ENCODE assay signal across 8 cellular contexts in genomic region chr11:113991170-113991569, GRCh38. TPM values are rescaled to one million over a fixed set of nuclear protein-coding genes. Genes with fewer than 3 reads are reported as not detected.
DNase-seq lines count a peak whose midpoint lies in the region; ATAC-seq and TF ChIP-seq lines count a peak whose summit lies in the region.

No MANE protein-coding gene starts in this region.

- no peaks in the 10 kb centered on the region for H3F3A ChIP-seq in PC-3 (ENCODE audit: low read length, unreplicated experiment)

- no peak overlapping the region for H2BK120ac ChIP-seq in neuronal stem cell (ENCODE audit: low read depth, low read length)

- H2AK5ac ChIP-seq in neuronal stem cell (ENCODE audit: low read depth, low read length): no peak overlapping the region

- H3K27me3 ChIP-seq in PC-3 (ENCODE audit: low read length) (peaks cover 13% of the 10 kb centered on the region), neuronal stem cell (ENCODE audit: control insufficient read depth in 3 of 3, insufficient read depth in 3 of 3, low read depth in 1 of 3, low read length in 3 of 3) (peaks cover 0 to 11% (median 0%) of the 10 kb centered on the region in 3 experiments), esophagus muscularis mucosa (peaks cover 0 to 86% (median 5%) of the 10 kb centered on the region in 4 donors)

- H3K79me1 ChIP-seq in neuronal stem cell (ENCODE audit: low read depth, low read length): no peaks in the 10 kb centered on the region

- CTCF ChIA-PET in PC-3 (lab: Charles Lee): no interaction called here

- H3K27ac ChIP-seq in PC-3 (ENCODE audit: low read length): no peak overlapping the region
- no peak overlapping the region for H3K27ac ChIP-seq in neuronal stem cell (replicated peaks; ENCODE audit: low read length)
- no peak overlapping the region for H3K27ac ChIP-seq in esophagus muscularis mucosa (replicated peaks in 1 of 4)

- no CpG with 5 or more reads among the region's 4 CpGs for WGBS in neuronal stem cell (ENCODE audit: extremely low coverage in 2 of 2, insufficient read length in 2 of 2, insufficient replicate concordance in 1 of 2), 2 donors
- 4% methylated on average over 4 of the region's 4 CpGs for WGBS in esophagus muscularis mucosa

- no peak for ATAC-seq in PC-3
- ATAC-seq in HG02981 (IDR thresholded peaks at IDR 0.05; ENCODE audit: unreplicated experiment): no peak

- H4K20me1 ChIP-seq in PC-3 (ENCODE audit: low read length): no peaks in the 10 kb centered on the region

- no peak overlapping the region for H2BK5ac ChIP-seq in neuronal stem cell (ENCODE audit: low read length)

- H3K79me2 ChIP-seq in PC-3 (ENCODE audit: low read length): no peaks in the 10 kb centered on the region

- no TSS peak for BruUV-seq in PC-3 (replicated peaks; lab: Mats Ljungman, UMichigan)

- TF ChIP-seq POLR2A in erythroblast (IDR thresholded peaks at IDR 0.05; ENCODE audit: low read length) (no peak), esophagus muscularis mucosa (IDR thresholded peaks at IDR 0.05; ENCODE audit: low read depth) (no peak)

- no peak overlapping the region for H2BK15ac ChIP-seq in neuronal stem cell (ENCODE audit: low read length)

- H3K4me2 ChIP-seq in PC-3 (ENCODE audit: low read length): no peak overlapping the region
- H3K4me2 ChIP-seq in neuronal stem cell (ENCODE audit: insufficient read depth, low read length, poor library complexity, severe bottlenecking): no peak overlapping the region

- intact Hi-C loops in PC-3 (cut with micrococcal nuclease) (no loop called here), esophagus muscularis mucosa (cut with DNase I) (loop anchor here (5.0 kb wide), 1 partner anchor 271 kb away; no protein-coding TSS in a partner anchor)

- no peak overlapping the region for H2BK12ac ChIP-seq in neuronal stem cell (ENCODE audit: low read length)

- H3K14ac ChIP-seq in neuronal stem cell (ENCODE audit: low read length): no peak overlapping the region

- H3K36me3 ChIP-seq in PC-3 (ENCODE audit: low read depth, low read length) (no peaks in the 10 kb centered on the region), neuronal stem cell (replicated peaks in 1 of 2; ENCODE audit: control insufficient read depth in 2 of 2, insufficient read depth in 2 of 2, low read length in 2 of 2) (no peaks in the 10 kb centered on the region), esophagus muscularis mucosa (no peaks in the 10 kb centered on the region)

- POLR2A ChIA-PET in PC-3 (lab: Charles Lee; ENCODE audit: unreplicated experiment): no interaction called here

- H3K4ac ChIP-seq in neuronal stem cell (ENCODE audit: low read length): no peak overlapping the region

- no peak overlapping the region for H3K23ac ChIP-seq in neuronal stem cell (ENCODE audit: low read depth, low read length, poor library complexity)

- TF ChIP-seq CTCF in PC-3 (conservative IDR thresholded peaks at IDR 0.05; ENCODE audit: low read depth, low read length): no peak
- TF ChIP-seq CTCF in esophagus muscularis mucosa (IDR thresholded peaks at IDR 0.05): no peak

- H3K9ac ChIP-seq in PC-3 (ENCODE audit: low read length): no peak overlapping the region
- H3K9ac ChIP-seq in neuronal stem cell (ENCODE audit: low read depth, low read length, poor library complexity): no peak overlapping the region

- no peak for TF ChIP-seq EP300 in esophagus muscularis mucosa (IDR thresholded peaks at IDR 0.05)

- no peaks in the 10 kb centered on the region for H3K9me2 ChIP-seq in PC-3 (replicated peaks; ENCODE audit: low read length)

- H4K8ac ChIP-seq in neuronal stem cell (ENCODE audit: low read depth, low read length): no peak overlapping the region

- no peak overlapping the region for H3K18ac ChIP-seq in neuronal stem cell (ENCODE audit: low read length)

- H3K9me3 ChIP-seq in PC-3 (ENCODE audit: low read length): no peaks in the 10 kb centered on the region
- H3K9me3 ChIP-seq in neuronal stem cell (replicated peaks in 1 of 2; ENCODE audit: control insufficient read depth in 2 of 2, insufficient read depth in 1 of 2, low read depth in 1 of 2, low read length in 2 of 2): no peaks in the 10 kb centered on the region
- H3K9me3 ChIP-seq in esophagus muscularis mucosa: no peaks in the 10 kb centered on the region

- H3K4me1 ChIP-seq in PC-3 (ENCODE audit: insufficient read depth, low read length) (no peaks in the 10 kb centered on the region), neuronal stem cell (ENCODE audit: control insufficient read depth in 2 of 2, insufficient read depth in 1 of 2, low read depth in 1 of 2, low read length in 2 of 2) (peaks cover 0 to 22% of the 10 kb centered on the region in 2 donors), esophagus muscularis mucosa (no peaks in the 10 kb centered on the region)

- H4K91ac ChIP-seq in neuronal stem cell (ENCODE audit: low read depth, low read length, poor library complexity): no peak overlapping the region

- DNase-seq in DMS53 (lab: John Stamatoyannopoulos, UW) (peak; percentile 46), DMS53 treated with DMSO at 0.1 percent for 48 hours (lab: John Stamatoyannopoulos, UW; ENCODE audit: unreplicated experiment) (no peak), PC-3 (peak; percentile 46), erythroblast (lab: John Stamatoyannopoulos, UW) (peak; percentile 15 to 17), neuronal stem cell (ENCODE audit: low spot score) (peak; percentile 73), esophagus muscularis mucosa (ENCODE audit: extremely low spot score) (no peak), hypothalamus (lab: John Stamatoyannopoulos, UW) (no peak)

- H3K4me3 ChIP-seq in PC-3 (ENCODE audit: low read length) (no peak overlapping the region), neuronal stem cell (ENCODE audit: low read length in 2 of 2) (no peak overlapping the region), esophagus muscularis mucosa (no peak overlapping the region)

- H2AFZ ChIP-seq in PC-3 (ENCODE audit: low read length): no peak overlapping the region
- no peak overlapping the region for H2AFZ ChIP-seq in neuronal stem cell (ENCODE audit: low read length)

RNA-seq across cellular contexts. Expression of gene HTR3A, which starts 16.3 kb away (rescaled TPM):
- total RNA-seq in PC-3 (2014; rRNA removed): not detected in 2 replicates
- polyA plus RNA-seq in neuronal stem cell (2013, experiment 1 of 2): 0.21 TPM
- 0.18 TPM for polyA plus RNA-seq in neuronal stem cell (2013, experiment 2 of 2)
- 1 to 10 TPM in 2 of 4 donors, under 1 TPM in 2; 0.42 to 1.8 (median 0.90) TPM for total RNA-seq in esophagus muscularis mucosa

Comparison
In these comparisons a context has a peak if more than half of its experiments do, and no peak if none do; other contexts are left out.
1. DNase-seq: peak in DMS53 (single experiment), PC-3 (single experiment), erythroblast (2 of 2) and neuronal stem cell (single experiment); none in DMS53 treated with DMSO at 0.1 percent for 48 hours (single experiment), esophagus muscularis mucosa (single experiment) and hypothalamus (0 of 51).